Comparison of ENCODE assay signal across 8 cellular contexts in genomic region chr9:136119259-136120118, GRCh38. TPM values are rescaled to one million over a fixed set of nuclear protein-coding genes. Genes with fewer than 3 reads are reported as not detected.
DNase-seq lines count a peak whose midpoint lies in the region; ATAC-seq and TF ChIP-seq lines count a peak whose summit lies in the region.

No MANE protein-coding gene starts in this region.

- in situ Hi-C loops in Panc1 (cut with HindIII; ENCODE audit: low pct_unique_long_range_greater_than_20kb, low sequenced_read_pairs): no loop called here

- TF ChIP-seq CTCF in CD14-positive monocyte (IDR thresholded peaks at IDR 0.05) (no peak), Panc1 (IDR thresholded peaks at IDR 0.05) (no peak), coronary artery (IDR thresholded peaks at IDR 0.05) (no peak), lung (IDR thresholded peaks at IDR 0.05; ENCODE audit: control extremely low read depth, extremely low read depth) (no peak), tibial nerve (IDR thresholded peaks at IDR 0.05) (no peak)

- POLR2A ChIA-PET in Panc1 (lab: Charles Lee): no interaction called here

- no peak for TF ChIP-seq POLR2A in tibial nerve (IDR thresholded peaks at IDR 0.05)

- WGBS in lung, 2 donors: 11 to 14% methylated on average over 44 to 50 of the region's 50 CpGs
- WGBS in tibial nerve, 2 donors: 20 to 38% methylated on average over 16 to 34 of the region's 50 CpGs

- peaks cover 18% of the 10 kb centered on the region for H3K4me1 Mint-ChIP-seq in CD14-positive monocyte

- H3K27ac Mint-ChIP-seq in CD14-positive monocyte: peak overlapping the region in 6 of 7 donors; percentile 19 to 86 (median 76)

- intact Hi-C loops in CD14-positive monocyte (cut with micrococcal nuclease) (loop anchor here (5.0 to 10.0 kb wide), 4 partner anchors 32 to 415 kb away; partner anchors contain the start of gene KCNT1 (in 1 of the 2)), Panc1 (cut with micrococcal nuclease; ENCODE audit: unreplicated experiment) (no loop called here)

- H3K4me3 ChIP-seq in Panc1 (ENCODE audit: low read depth in 2 of 2, low read length in 2 of 2): peak overlapping the region; percentile 64
- H3K4me3 ChIP-seq in coronary artery: peak overlapping the region; percentile 91
- peak overlapping the region; percentile 60 for H3K4me3 ChIP-seq in lung
- peak overlapping the region; percentile 80 to 91 (median 85) for H3K4me3 ChIP-seq in tibial nerve

- H3K27ac ChIP-seq in Panc1 (ENCODE audit: low read length): peak overlapping the region; percentile 76
- H3K27ac ChIP-seq in coronary artery: peak overlapping the region; percentile 94 to 99
- peak overlapping the region; percentile 90 to 96 for H3K27ac ChIP-seq in lung (ENCODE audit: low read depth in 1 of 2, low read length in 1 of 2)
- peak overlapping the region; percentile 94 to 99 (median 97) for H3K27ac ChIP-seq in tibial nerve

- H3K9me3 Mint-ChIP-seq in CD14-positive monocyte: peaks cover 0 to 6% (median 0%) of the 10 kb centered on the region in 7 donors

- H3K4me3 Mint-ChIP-seq in CD14-positive monocyte: peak overlapping the region; percentile 67 to 70

- BruUV-seq in Panc1 (replicated peaks; lab: Mats Ljungman, UMichigan): no TSS peak

- no peak for TF ChIP-seq EP300 in tibial nerve (IDR thresholded peaks at IDR 0.05)

- H3K4me1 ChIP-seq in Panc1 (ENCODE audit: control insufficient read depth, insufficient read depth, low read length) (peaks cover 12% of the 10 kb centered on the region), lung (ENCODE audit: control insufficient read depth in 2 of 2, insufficient read depth in 2 of 2, low read length in 2 of 2) (peaks cover 0 to 16% of the 10 kb centered on the region in 2 donors), tibial nerve (peaks cover 0 to 49% (median 25%) of the 10 kb centered on the region in 4 donors)

- H3K36me3 Mint-ChIP-seq in CD14-positive monocyte: peaks cover 14 to 21% of the 10 kb centered on the region in 2 donors

- peaks cover 0 to 4% (median 0%) of the 10 kb centered on the region in 3 donors for H3K27me3 Mint-ChIP-seq in CD14-positive monocyte (ENCODE audit: low read depth in 3 of 3)

- H3K9me3 ChIP-seq in Panc1 (ENCODE audit: control insufficient read depth, insufficient read depth, low read depth, low read length) (no peaks in the 10 kb centered on the region), lung (ENCODE audit: control insufficient read depth in 2 of 2, insufficient read depth in 1 of 2, low read length in 1 of 2) (no peaks in the 10 kb centered on the region), tibial nerve (no peaks in the 10 kb centered on the region)

- H3K36me3 ChIP-seq in Panc1 (ENCODE audit: control insufficient read depth, insufficient read depth, low read length) (no peaks in the 10 kb centered on the region), lung (ENCODE audit: control insufficient read depth in 2 of 2, insufficient read depth in 2 of 2, low read length in 2 of 2) (peaks cover 0 to 18% of the 10 kb centered on the region in 2 donors), tibial nerve (peaks cover 0 to 25% (median 0%) of the 10 kb centered on the region in 3 donors)

- DNase-seq in CD14-positive monocyte (ENCODE audit: low spot score) (no peak), Panc1 (ENCODE audit: low read depth, low spot score) (no peak), coronary artery (ENCODE audit: low spot score) (no peak), lung (ENCODE audit: low spot score) (no peak), tibial nerve (ENCODE audit: low spot score in 2 of 2) (no peak), MV-4-11 (lab: John Stamatoyannopoulos, UW) (no peak)

- CTCF ChIA-PET in Panc1 (lab: Charles Lee): no interaction called here

- H3K27me3 ChIP-seq in Panc1 (ENCODE audit: control insufficient read depth, insufficient read depth, low read length) (no peaks in the 10 kb centered on the region), lung (ENCODE audit: control insufficient read depth, insufficient read depth) (no peaks in the 10 kb centered on the region), tibial nerve (no peaks in the 10 kb centered on the region)

- ATAC-seq in GM21723 (IDR thresholded peaks at IDR 0.05; ENCODE audit: unreplicated experiment) (peak; percentile 8), Panc1 (peak; percentile 6), lung (ENCODE audit: insufficient read depth, low FRiP score) (no peak), HG03159 (IDR thresholded peaks at IDR 0.05; ENCODE audit: unreplicated experiment) (no peak)

RNA-seq across cellular contexts. Expression of gene TMEM250, which starts 0.8 kb away (rescaled TPM):
- 10 to 100 TPM; 30.9 to 38.0 TPM for polyA plus RNA-seq in CD14-positive monocyte
- 34.0 TPM for total RNA-seq in Panc1 (2021; ENCODE audit: unreplicated experiment)
- polyA plus RNA-seq in Panc1 (2012; ENCODE audit: insufficient read length): 41.1 TPM
- total RNA-seq in lung: 10 to 100 TPM; 13.0 to 47.9 TPM
- 10 to 100 TPM; 18.6 to 35.8 TPM for polyA plus RNA-seq in lung
- 10 to 100 TPM; 24.3 to 47.7 (median 26.6) TPM for total RNA-seq in tibial nerve

RNA-seq across cellular contexts. Expression of gene NACC2, which starts 24.4 kb away (rescaled TPM):
- polyA plus RNA-seq in CD14-positive monocyte (1 to 10 TPM; 8.1 to 8.7 TPM), lung (10 to 100 TPM in 1 of 2 donors, 1 to 10 TPM in 1; 9.1 to 12.0 TPM)
- total RNA-seq in Panc1 (2021; ENCODE audit: unreplicated experiment) (62.0 TPM), lung (10 to 100 TPM in 1 of 2 donors, 1 to 10 TPM in 1; 5.9 to 32.7 TPM), tibial nerve (10 to 100 TPM; 45.6 to 55.7 (median 49.8) TPM)
- 46.2 TPM for polyA plus RNA-seq in Panc1 (2012; ENCODE audit: insufficient read length)

Comparison
In these comparisons a context has a peak if more than half of its experiments do, and no peak if none do; other contexts are left out.
1. ATAC-seq: peak in GM21723 (single experiment) and Panc1 (single experiment); none in lung (single experiment) and HG03159 (single experiment).
2. Peak in every context shown above with its lines, with median percentiles within 50 percentile points of each other: H3K27ac ChIP-seq and H3K4me3 ChIP-seq.